ENCODE assay signal across 8 cellular contexts in the genomic region with DNA sequence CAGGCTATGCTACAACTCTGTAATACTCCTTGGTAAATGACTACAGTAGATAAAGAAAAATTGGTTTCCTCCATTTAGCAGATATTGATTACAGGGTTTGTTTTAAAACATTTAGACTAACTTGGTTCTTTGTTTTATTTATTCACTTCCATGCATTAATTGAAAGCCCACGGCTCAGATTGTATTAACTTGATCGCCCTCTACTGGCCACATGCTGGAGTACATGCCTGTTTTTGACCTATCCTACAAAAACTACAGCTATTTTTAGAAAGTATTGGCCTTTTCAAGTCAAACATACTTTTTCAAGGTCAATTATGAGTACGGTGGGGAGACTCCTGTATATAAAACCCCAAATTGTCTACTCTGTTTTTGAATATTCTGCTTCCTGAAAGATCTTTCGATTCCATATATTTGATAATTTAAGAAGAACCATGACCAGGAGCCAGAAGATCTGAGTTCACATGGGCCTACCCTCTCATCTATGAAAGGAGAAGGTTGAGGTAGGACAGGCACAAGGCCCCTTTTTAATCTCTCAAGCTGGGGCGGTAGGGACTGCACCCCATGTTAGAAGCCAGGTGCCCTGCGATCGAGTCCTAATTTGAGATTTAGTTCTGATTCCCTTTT. TPM values are rescaled to one million over a fixed set of nuclear protein-coding genes. Genes with fewer than 3 reads are reported as not detected.
A peak's percentile ranks its signal among the peaks of the same experiment; 100 is the strongest.
DNase-seq lines count a peak whose midpoint lies in the region; ATAC-seq and TF ChIP-seq lines count a peak whose summit lies in the region.

No MANE protein-coding gene starts in this region.

- no peaks in the 10 kb centered on the region for H3K27me3 Mint-ChIP-seq in GM23338 (ENCODE audit: insufficient read depth, low read depth, poor library complexity)

- no peaks in the 10 kb centered on the region for H3K36me3 ChIP-seq in GM23338 (ENCODE audit: insufficient read depth)
- H3K36me3 ChIP-seq in gastrocnemius medialis = no peaks in the 10 kb centered on the region

- no peaks in the 10 kb centered on the region; the same call in 2 of the 3 replicates for H3K9me3 Mint-ChIP-seq in GM23338

- no peaks in the 10 kb centered on the region for H3K27me3 ChIP-seq in GM23338 (ENCODE audit: insufficient read depth)
- no peaks in the 10 kb centered on the region for H3K27me3 ChIP-seq in gastrocnemius medialis

- H3K4me1 ChIP-seq in GM23338 (ENCODE audit: insufficient read depth) (peaks cover 15% of the 10 kb centered on the region), gastrocnemius medialis (no peaks in the 10 kb centered on the region)

- no peaks in the 10 kb centered on the region for H3K9me3 ChIP-seq in gastrocnemius medialis

- H3K27ac Mint-ChIP-seq in GM23338 = no peak overlapping the region

- ATAC-seq in GM23338 (peak; percentile 35; the same call in 2 of the 3 replicates), gastrocnemius medialis (no peak), GM18519 (IDR thresholded peaks at IDR 0.05; ENCODE audit: low FRiP score, unreplicated experiment) (no peak), GM21381 (IDR thresholded peaks at IDR 0.05; ENCODE audit: unreplicated experiment) (no peak)

- H3K9me2 ChIP-seq in GM23338 (ENCODE audit: insufficient read depth) = no peaks in the 10 kb centered on the region

- H3K4me3 ChIP-seq in GM23338 (no peak overlapping the region), gastrocnemius medialis (no peak overlapping the region)

- H2AFZ ChIP-seq in GM23338 = no peak overlapping the region

- intact Hi-C loops in head of caudate nucleus (cut with DNase I) = loop anchor here (10.0 kb wide), 2 partner anchors 242 to 342 kb away; no protein-coding TSS in a partner anchor
- intact Hi-C loops in gastrocnemius medialis (cut with DNase I; ENCODE audit: low total_unique reads) = no loop called here

- no peak overlapping the region for H3K27ac ChIP-seq in GM23338 (ENCODE audit: low read depth)
- no peak overlapping the region for H3K27ac ChIP-seq in gastrocnemius medialis

- no peaks in the 10 kb centered on the region for H3K79me2 ChIP-seq in GM23338 (replicated peaks; ENCODE audit: insufficient read depth)

- TF ChIP-seq CTCF in GM23338 (conservative IDR thresholded peaks at IDR 0.05; ENCODE audit: low read depth in 2 of 2) (peak; percentile 77 to 96), gastrocnemius medialis (IDR thresholded peaks at IDR 0.05 in 4 of 5, conservative IDR thresholded peaks at IDR 0.05 in 1 of 5) (peak; percentile 33 to 64 (median 46))

- in situ Hi-C loops in gastrocnemius medialis (cut with MboI; ENCODE audit: low sequenced_read_pairs in 4 of 4) = loop anchor here in 2 of 4 donors (10.0 to 25.0 kb wide), 3 partner anchors 94 to 794 kb away; no protein-coding TSS in a partner anchor

- DNase-seq in DMS53 (lab: John Stamatoyannopoulos, UW) = peak; percentile 75
- peak; percentile 76 for DNase-seq in GM23338 (ENCODE audit: low spot score)
- DNase-seq in NCI-H2227 (lab: John Stamatoyannopoulos, UW; ENCODE audit: unreplicated experiment) = peak; percentile 65
- DNase-seq in activated T-cell treated with anti-CD3 and anti-CD28 coated beads for 4 hours = peak; percentile 22
- peak in 41 of 42 donors; percentile 4 to 88 (median 63) for DNase-seq in head of caudate nucleus
- no peak for DNase-seq in gastrocnemius medialis

- TF ChIP-seq POLR2A in gastrocnemius medialis (IDR thresholded peaks at IDR 0.05) = no peak

- peaks cover 11% of the 10 kb centered on the region for H3K4me1 Mint-ChIP-seq in GM23338

- no peak overlapping the region for H3K4me3 Mint-ChIP-seq in GM23338

- no peak overlapping the region for H3K4me2 ChIP-seq in GM23338

- H3K36me3 Mint-ChIP-seq in GM23338 (ENCODE audit: low read depth) = no peaks in the 10 kb centered on the region

- H3F3A ChIP-seq in GM23338 (replicated peaks; ENCODE audit: low read depth) = no peaks in the 10 kb centered on the region

- H4K20me1 ChIP-seq in GM23338 (replicated peaks; ENCODE audit: insufficient read depth) = no peaks in the 10 kb centered on the region

TF ChIP-seq in GM23338, 12 proteins besides CTCF, POLR2A, EP300 and RAD21 (continues in another document):
- TF ChIP-seq, protein P1, sequence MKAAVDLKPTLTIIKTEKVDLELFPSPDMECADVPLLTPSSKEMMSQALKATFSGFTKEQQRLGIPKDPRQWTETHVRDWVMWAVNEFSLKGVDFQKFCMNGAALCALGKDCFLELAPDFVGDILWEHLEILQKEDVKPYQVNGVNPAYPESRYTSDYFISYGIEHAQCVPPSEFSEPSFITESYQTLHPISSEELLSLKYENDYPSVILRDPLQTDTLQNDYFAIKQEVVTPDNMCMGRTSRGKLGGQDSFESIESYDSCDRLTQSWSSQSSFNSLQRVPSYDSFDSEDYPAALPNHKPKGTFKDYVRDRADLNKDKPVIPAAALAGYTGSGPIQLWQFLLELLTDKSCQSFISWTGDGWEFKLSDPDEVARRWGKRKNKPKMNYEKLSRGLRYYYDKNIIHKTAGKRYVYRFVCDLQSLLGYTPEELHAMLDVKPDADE (IDR thresholded peaks at IDR 0.05) = no peak
- TF ChIP-seq JUNB (IDR thresholded peaks at IDR 0.05; ENCODE audit: unreplicated experiment) = no peak
- TF ChIP-seq CREB1 (CRISPR knock-in tag; IDR thresholded peaks at IDR 0.05; ENCODE audit: low read depth) = no peak
- no peak for TF ChIP-seq POLR2AphosphoS5 (IDR thresholded peaks at IDR 0.05; ENCODE audit: low read depth)
- no peak for TF ChIP-seq EZH2phosphoT487 (IDR thresholded peaks at IDR 0.05; ENCODE audit: unreplicated experiment)
- TF ChIP-seq, protein P2, sequence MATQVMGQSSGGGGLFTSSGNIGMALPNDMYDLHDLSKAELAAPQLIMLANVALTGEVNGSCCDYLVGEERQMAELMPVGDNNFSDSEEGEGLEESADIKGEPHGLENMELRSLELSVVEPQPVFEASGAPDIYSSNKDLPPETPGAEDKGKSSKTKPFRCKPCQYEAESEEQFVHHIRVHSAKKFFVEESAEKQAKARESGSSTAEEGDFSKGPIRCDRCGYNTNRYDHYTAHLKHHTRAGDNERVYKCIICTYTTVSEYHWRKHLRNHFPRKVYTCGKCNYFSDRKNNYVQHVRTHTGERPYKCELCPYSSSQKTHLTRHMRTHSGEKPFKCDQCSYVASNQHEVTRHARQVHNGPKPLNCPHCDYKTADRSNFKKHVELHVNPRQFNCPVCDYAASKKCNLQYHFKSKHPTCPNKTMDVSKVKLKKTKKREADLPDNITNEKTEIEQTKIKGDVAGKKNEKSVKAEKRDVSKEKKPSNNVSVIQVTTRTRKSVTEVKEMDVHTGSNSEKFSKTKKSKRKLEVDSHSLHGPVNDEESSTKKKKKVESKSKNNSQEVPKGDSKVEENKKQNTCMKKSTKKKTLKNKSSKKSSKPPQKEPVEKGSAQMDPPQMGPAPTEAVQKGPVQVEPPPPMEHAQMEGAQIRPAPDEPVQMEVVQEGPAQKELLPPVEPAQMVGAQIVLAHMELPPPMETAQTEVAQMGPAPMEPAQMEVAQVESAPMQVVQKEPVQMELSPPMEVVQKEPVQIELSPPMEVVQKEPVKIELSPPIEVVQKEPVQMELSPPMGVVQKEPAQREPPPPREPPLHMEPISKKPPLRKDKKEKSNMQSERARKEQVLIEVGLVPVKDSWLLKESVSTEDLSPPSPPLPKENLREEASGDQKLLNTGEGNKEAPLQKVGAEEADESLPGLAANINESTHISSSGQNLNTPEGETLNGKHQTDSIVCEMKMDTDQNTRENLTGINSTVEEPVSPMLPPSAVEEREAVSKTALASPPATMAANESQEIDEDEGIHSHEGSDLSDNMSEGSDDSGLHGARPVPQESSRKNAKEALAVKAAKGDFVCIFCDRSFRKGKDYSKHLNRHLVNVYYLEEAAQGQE (IDR thresholded peaks at IDR 0.05; ENCODE audit: unreplicated experiment) = no peak
- TF ChIP-seq ZNF331 (CRISPR knock-in tag; IDR thresholded peaks at IDR 0.05; ENCODE audit: low read depth) = no peak
- no peak for TF ChIP-seq EZH2 (IDR thresholded peaks at IDR 0.05; ENCODE audit: low read depth, unreplicated experiment)
- no peak for TF ChIP-seq NANOG (IDR thresholded peaks at IDR 0.05; ENCODE audit: borderline replicate concordance)
- no peak for TF ChIP-seq ZNF114 (CRISPR knock-in tag; IDR thresholded peaks at IDR 0.05)

RNA-seq across cellular contexts. Expression of gene CA10, which starts 51.8 kb away (rescaled TPM):
- 1.5 and 2.4 TPM in 2 replicates for total RNA-seq in GM23338 (2014; rRNA removed; shearing (Covaris generic))
- polyA plus RNA-seq in GM23338 (2016; fragmentation: Nextera tagmentation; extraction: Ambion mirVana) = 0.90 and 0.92 TPM in 2 replicates
- total RNA-seq in gastrocnemius medialis = not detected

Comparison
In these comparisons a context has a peak if more than half of its experiments do, and no peak if none do; other contexts are left out.
1. DNase-seq: peak in DMS53 (single experiment), GM23338 (single experiment), NCI-H2227 (single experiment), activated T-cell treated with anti-CD3 and anti-CD28 coated beads for 4 hours (single experiment) and head of caudate nucleus (41 of 42); none in gastrocnemius medialis (0 of 2).